ENCODE assay signal across 1 cellular context in genomic region chr1:7912743-7913557, GRCh38.
TF ChIP-seq lines count a peak whose summit lies in the region.

No MANE protein-coding gene starts in this region.

TF ChIP-seq in K562, 482 proteins besides CTCF, POLR2A, EP300 and RAD21 (continued from another document and continues in another):
- TF ChIP-seq SMAD1 (IDR thresholded peaks at IDR 0.05; ENCODE audit: low read depth, low read length, partially characterized antibody): no peak
- TF ChIP-seq ZNF165 (CRISPR knock-in tag; IDR thresholded peaks at IDR 0.05; ENCODE audit: borderline replicate concordance): no peak
- TF ChIP-seq HCFC1 (IDR thresholded peaks at IDR 0.05; ENCODE audit: low read depth, low read length): no peak
- peak in 1 of 2 experiments; percentile 57; a peak in 2 of 4 replicates for TF ChIP-seq RCOR1 (IDR thresholded peaks at IDR 0.05; ENCODE audit: borderline replicate concordance in 1 of 2, low read depth in 2 of 2, low read length in 2 of 2)
- TF ChIP-seq TEAD2 (tag; IDR thresholded peaks at IDR 0.05): no peak
- TF ChIP-seq ZNF695 (CRISPR knock-in tag; IDR thresholded peaks at IDR 0.05): no peak
- TF ChIP-seq ETV1 (tag; conservative IDR thresholded peaks at IDR 0.05; ENCODE audit: low read depth): no peak
- no peak for TF ChIP-seq PML (IDR thresholded peaks at IDR 0.05; ENCODE audit: low read length)
- no peak for TF ChIP-seq GTF2A2 (tag; IDR thresholded peaks at IDR 0.05)
- TF ChIP-seq KDM1A (IDR thresholded peaks at IDR 0.05): peak; percentile 78 to 87
- TF ChIP-seq USF2 (CRISPR knock-in tag; IDR thresholded peaks at IDR 0.05): no peak
- TF ChIP-seq HBP1 (CRISPR knock-in tag; IDR thresholded peaks at IDR 0.05): no peak
- no peak for TF ChIP-seq ZNF174 (CRISPR knock-in tag; IDR thresholded peaks at IDR 0.05)
- no peak for TF ChIP-seq POLR3G (IDR thresholded peaks at IDR 0.05; ENCODE audit: extremely low read depth, insufficient read length, insufficient replicate concordance)
- TF ChIP-seq STAG1 (CRISPR knock-in tag; IDR thresholded peaks at IDR 0.05; ENCODE audit: borderline replicate concordance): no peak
- no peak for TF ChIP-seq HNRNPL (IDR thresholded peaks at IDR 0.05; ENCODE audit: low read depth, low read length)
- TF ChIP-seq, protein P1, sequence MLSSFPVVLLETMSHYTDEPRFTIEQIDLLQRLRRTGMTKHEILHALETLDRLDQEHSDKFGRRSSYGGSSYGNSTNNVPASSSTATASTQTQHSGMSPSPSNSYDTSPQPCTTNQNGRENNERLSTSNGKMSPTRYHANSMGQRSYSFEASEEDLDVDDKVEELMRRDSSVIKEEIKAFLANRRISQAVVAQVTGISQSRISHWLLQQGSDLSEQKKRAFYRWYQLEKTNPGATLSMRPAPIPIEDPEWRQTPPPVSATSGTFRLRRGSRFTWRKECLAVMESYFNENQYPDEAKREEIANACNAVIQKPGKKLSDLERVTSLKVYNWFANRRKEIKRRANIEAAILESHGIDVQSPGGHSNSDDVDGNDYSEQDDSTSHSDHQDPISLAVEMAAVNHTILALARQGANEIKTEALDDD (IDR thresholded peaks at IDR 0.05): peak; percentile 30; the same call in 1 of the 2 replicates
- TF ChIP-seq KLF10 (CRISPR knock-in tag; IDR thresholded peaks at IDR 0.05): no peak
- TF ChIP-seq CBFA2T3 (IDR thresholded peaks at IDR 0.05): peak; percentile 34
- TF ChIP-seq CREB3L1 (IDR thresholded peaks at IDR 0.05; ENCODE audit: borderline replicate concordance, low read depth): no peak
- TF ChIP-seq, protein P2, sequence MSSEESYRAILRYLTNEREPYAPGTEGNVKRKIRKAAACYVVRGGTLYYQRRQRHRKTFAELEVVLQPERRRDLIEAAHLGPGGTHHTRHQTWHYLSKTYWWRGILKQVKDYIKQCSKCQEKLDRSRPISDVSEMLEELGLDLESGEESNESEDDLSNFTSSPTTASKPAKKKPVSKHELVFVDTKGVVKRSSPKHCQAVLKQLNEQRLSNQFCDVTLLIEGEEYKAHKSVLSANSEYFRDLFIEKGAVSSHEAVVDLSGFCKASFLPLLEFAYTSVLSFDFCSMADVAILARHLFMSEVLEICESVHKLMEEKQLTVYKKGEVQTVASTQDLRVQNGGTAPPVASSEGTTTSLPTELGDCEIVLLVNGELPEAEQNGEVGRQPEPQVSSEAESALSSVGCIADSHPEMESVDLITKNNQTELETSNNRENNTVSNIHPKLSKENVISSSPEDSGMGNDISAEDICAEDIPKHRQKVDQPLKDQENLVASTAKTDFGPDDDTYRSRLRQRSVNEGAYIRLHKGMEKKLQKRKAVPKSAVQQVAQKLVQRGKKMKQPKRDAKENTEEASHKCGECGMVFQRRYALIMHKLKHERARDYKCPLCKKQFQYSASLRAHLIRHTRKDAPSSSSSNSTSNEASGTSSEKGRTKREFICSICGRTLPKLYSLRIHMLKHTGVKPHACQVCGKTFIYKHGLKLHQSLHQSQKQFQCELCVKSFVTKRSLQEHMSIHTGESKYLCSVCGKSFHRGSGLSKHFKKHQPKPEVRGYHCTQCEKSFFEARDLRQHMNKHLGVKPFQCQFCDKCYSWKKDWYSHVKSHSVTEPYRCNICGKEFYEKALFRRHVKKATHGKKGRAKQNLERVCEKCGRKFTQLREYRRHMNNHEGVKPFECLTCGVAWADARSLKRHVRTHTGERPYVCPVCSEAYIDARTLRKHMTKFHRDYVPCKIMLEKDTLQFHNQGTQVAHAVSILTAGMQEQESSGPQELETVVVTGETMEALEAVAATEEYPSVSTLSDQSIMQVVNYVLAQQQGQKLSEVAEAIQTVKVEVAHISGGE (CRISPR knock-in tag; IDR thresholded peaks at IDR 0.05): no peak
- no peak for TF ChIP-seq CEBPB (tag; IDR thresholded peaks at IDR 0.05)
- no peak for TF ChIP-seq XRCC4 (IDR thresholded peaks at IDR 0.05; ENCODE audit: extremely low read depth, insufficient read depth, insufficient read length)
- no peak for TF ChIP-seq ZBTB26 (CRISPR knock-in tag; IDR thresholded peaks at IDR 0.05)
- TF ChIP-seq ZNF449 (CRISPR knock-in tag; IDR thresholded peaks at IDR 0.05): no peak
- TF ChIP-seq HDAC1 (IDR thresholded peaks at IDR 0.05): peak in 1 of 2 experiments; percentile 22; a peak in 1 of 4 replicates
- TF ChIP-seq PURB (CRISPR knock-in tag; IDR thresholded peaks at IDR 0.05; ENCODE audit: low read depth): no peak
- no peak for TF ChIP-seq JUNB (CRISPR knock-in tag; conservative IDR thresholded peaks at IDR 0.05)
- TF ChIP-seq CBX3 (IDR thresholded peaks at IDR 0.05; ENCODE audit: borderline replicate concordance in 1 of 2, low read length in 2 of 2): no peak
- TF ChIP-seq ZC3H4 (CRISPR knock-in tag; IDR thresholded peaks at IDR 0.05; ENCODE audit: borderline replicate concordance): no peak
- no peak for TF ChIP-seq ZC3H11A (IDR thresholded peaks at IDR 0.05; ENCODE audit: low read depth, low read length)
- no peak for TF ChIP-seq KAT7 (CRISPR knock-in tag; IDR thresholded peaks at IDR 0.05; ENCODE audit: borderline replicate concordance)
- TF ChIP-seq PYGO2 (tag; IDR thresholded peaks at IDR 0.05): no peak
- TF ChIP-seq ZNF316 (IDR thresholded peaks at IDR 0.05): peak; percentile 24; the same call in 1 of the 2 replicates
- TF ChIP-seq ZBTB17 (CRISPR knock-in tag; IDR thresholded peaks at IDR 0.05): no peak
- TF ChIP-seq, protein P3, sequence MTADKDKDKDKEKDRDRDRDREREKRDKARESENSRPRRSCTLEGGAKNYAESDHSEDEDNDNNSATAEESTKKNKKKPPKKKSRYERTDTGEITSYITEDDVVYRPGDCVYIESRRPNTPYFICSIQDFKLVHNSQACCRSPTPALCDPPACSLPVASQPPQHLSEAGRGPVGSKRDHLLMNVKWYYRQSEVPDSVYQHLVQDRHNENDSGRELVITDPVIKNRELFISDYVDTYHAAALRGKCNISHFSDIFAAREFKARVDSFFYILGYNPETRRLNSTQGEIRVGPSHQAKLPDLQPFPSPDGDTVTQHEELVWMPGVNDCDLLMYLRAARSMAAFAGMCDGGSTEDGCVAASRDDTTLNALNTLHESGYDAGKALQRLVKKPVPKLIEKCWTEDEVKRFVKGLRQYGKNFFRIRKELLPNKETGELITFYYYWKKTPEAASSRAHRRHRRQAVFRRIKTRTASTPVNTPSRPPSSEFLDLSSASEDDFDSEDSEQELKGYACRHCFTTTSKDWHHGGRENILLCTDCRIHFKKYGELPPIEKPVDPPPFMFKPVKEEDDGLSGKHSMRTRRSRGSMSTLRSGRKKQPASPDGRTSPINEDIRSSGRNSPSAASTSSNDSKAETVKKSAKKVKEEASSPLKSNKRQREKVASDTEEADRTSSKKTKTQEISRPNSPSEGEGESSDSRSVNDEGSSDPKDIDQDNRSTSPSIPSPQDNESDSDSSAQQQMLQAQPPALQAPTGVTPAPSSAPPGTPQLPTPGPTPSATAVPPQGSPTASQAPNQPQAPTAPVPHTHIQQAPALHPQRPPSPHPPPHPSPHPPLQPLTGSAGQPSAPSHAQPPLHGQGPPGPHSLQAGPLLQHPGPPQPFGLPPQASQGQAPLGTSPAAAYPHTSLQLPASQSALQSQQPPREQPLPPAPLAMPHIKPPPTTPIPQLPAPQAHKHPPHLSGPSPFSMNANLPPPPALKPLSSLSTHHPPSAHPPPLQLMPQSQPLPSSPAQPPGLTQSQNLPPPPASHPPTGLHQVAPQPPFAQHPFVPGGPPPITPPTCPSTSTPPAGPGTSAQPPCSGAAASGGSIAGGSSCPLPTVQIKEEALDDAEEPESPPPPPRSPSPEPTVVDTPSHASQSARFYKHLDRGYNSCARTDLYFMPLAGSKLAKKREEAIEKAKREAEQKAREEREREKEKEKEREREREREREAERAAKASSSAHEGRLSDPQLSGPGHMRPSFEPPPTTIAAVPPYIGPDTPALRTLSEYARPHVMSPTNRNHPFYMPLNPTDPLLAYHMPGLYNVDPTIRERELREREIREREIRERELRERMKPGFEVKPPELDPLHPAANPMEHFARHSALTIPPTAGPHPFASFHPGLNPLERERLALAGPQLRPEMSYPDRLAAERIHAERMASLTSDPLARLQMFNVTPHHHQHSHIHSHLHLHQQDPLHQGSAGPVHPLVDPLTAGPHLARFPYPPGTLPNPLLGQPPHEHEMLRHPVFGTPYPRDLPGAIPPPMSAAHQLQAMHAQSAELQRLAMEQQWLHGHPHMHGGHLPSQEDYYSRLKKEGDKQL (CRISPR knock-in tag; IDR thresholded peaks at IDR 0.05; ENCODE audit: borderline replicate concordance): no peak
- TF ChIP-seq SPI1 (IDR thresholded peaks at IDR 0.05; ENCODE audit: borderline replicate concordance, low read depth, low read length): peak; percentile 85
- no peak for TF ChIP-seq ZHX1 (conservative IDR thresholded peaks at IDR 0.05; ENCODE audit: low read length)
